In genomic region chr9:95506438-95506691, GRCh38 we compare ENCODE assay signal across 8 cellular contexts. TPM values are rescaled to one million over a fixed set of nuclear protein-coding genes. Genes with fewer than 3 reads are reported as not detected.
DNase-seq lines count a peak whose midpoint lies in the region; ATAC-seq and TF ChIP-seq lines count a peak whose summit lies in the region.

No MANE protein-coding gene starts in this region.

- no peaks in the 10 kb centered on the region for H3K9me3 Mint-ChIP-seq in activated T-cell treated with anti-CD3 and anti-CD28 coated beads, Interleukin-2, amount 50 U/mL, for 4 hours

- H3K9ac ChIP-seq in HUES64 (ENCODE audit: low read depth, low read length) = peak overlapping the region; percentile 81

- intact Hi-C loops in A673 (cut with micrococcal nuclease; ENCODE audit: unreplicated experiment) = loop anchor here (10.0 kb wide), 1 partner anchor 368 kb away; the partner anchor contains the start of gene ERCC6L2
- intact Hi-C loops in heart right ventricle (cut with DNase I) = loop anchor here in 6 of 10 donors (2.0 to 10.0 kb wide), 8 partner anchors 44 to 710 kb away; partner anchors contain the start of genes ERCC6L2 (in 3 of the 6) and FANCC (in 3 of the 6)
- intact Hi-C loops in posterior vena cava (cut with DNase I) = loop anchor here in 1 of 2 donors (10.0 kb wide), 1 partner anchor 192 kb away; the partner anchor contains the start of gene FANCC

- TF ChIP-seq CTCF in A673 (conservative IDR thresholded peaks at IDR 0.05; ENCODE audit: low read depth, low read length) = no peak
- no peak for TF ChIP-seq CTCF in GM10266 (IDR thresholded peaks at IDR 0.05; ENCODE audit: control insufficient read depth, insufficient read depth, low read depth, missing control alignments)
- no peak for TF ChIP-seq CTCF in heart right ventricle (IDR thresholded peaks at IDR 0.05)
- TF ChIP-seq CTCF in retinal pigment epithelial cell (conservative IDR thresholded peaks at IDR 0.05; ENCODE audit: low read depth, low read length) = peak; percentile 4

- POLR2A ChIA-PET in A673 (lab: Charles Lee; ENCODE audit: low non-redundant PET) = no interaction called here

- DNase-seq in A673 (ENCODE audit: low spot score) = peak; percentile 71
- DNase-seq in GM10266 (ENCODE audit: extremely low spot score) = peak; percentile 75
- DNase-seq in activated T-cell treated with anti-CD3 and anti-CD28 coated beads, Interleukin-2, amount 50 U/mL, for 4 hours = no peak
- DNase-seq in heart right ventricle = peak in 1 of 2 donors; percentile 44
- no peak for DNase-seq in retinal pigment epithelial cell (ENCODE audit: low read depth)
- DNase-seq in NCI-H1048 (lab: John Stamatoyannopoulos, UW) = no peak
- no peak for DNase-seq in posterior vena cava (ENCODE audit: low spot score)

- H3K4me1 ChIP-seq in A673 (ENCODE audit: insufficient read depth, low read length, poor library complexity, severe bottlenecking) (peaks cover 24% of the 10 kb centered on the region), HUES64 (ENCODE audit: insufficient read depth, low read length) (peaks cover 21% of the 10 kb centered on the region), heart right ventricle (peaks cover 0 to 46% (median 36%) of the 10 kb centered on the region in 9 donors)

- H3K27me3 Mint-ChIP-seq in activated T-cell treated with anti-CD3 and anti-CD28 coated beads, Interleukin-2, amount 50 U/mL, for 4 hours (ENCODE audit: low read depth) = peaks cover 15% of the 10 kb centered on the region

- under 1% methylated on average over 22 of the region's 22 CpGs for WGBS in HUES64
- 0 to 1% methylated on average over 22 of the region's 22 CpGs for WGBS in heart right ventricle, 2 donors

- peak overlapping the region; percentile 84 for H3K4me3 ChIP-seq in A673 (ENCODE audit: low read depth, low read length, poor library complexity, severe bottlenecking)
- peak overlapping the region; percentile 79 for H3K4me3 ChIP-seq in HUES64 (ENCODE audit: low read length)
- peak overlapping the region; percentile 69 to 97 (median 82) for H3K4me3 ChIP-seq in heart right ventricle
- H3K4me3 ChIP-seq in retinal pigment epithelial cell (ENCODE audit: low read length) = peak overlapping the region; percentile 74

- no peak for ATAC-seq in activated T-cell treated with anti-CD3 and anti-CD28 coated beads, Interleukin-2, amount 50 U/mL, for 4 hours
- ATAC-seq in heart right ventricle = peak in 1 of 8 donors; percentile 16

- H3K27ac ChIP-seq in A673 (ENCODE audit: low read depth, low read length, poor library complexity, severe bottlenecking) (peak overlapping the region; percentile 90), HUES64 (ENCODE audit: low read depth, low read length) (peak overlapping the region; percentile 84; the same call in 1 of the 2 replicates), heart right ventricle (peak overlapping the region; percentile 87 to 99 (median 95))

- H3K27me3 ChIP-seq in A673 (replicated peaks; ENCODE audit: insufficient read depth, low read depth, low read length, poor library complexity) (no peaks in the 10 kb centered on the region), HUES64 (ENCODE audit: insufficient read depth, low read length) (peaks cover 13% of the 10 kb centered on the region; the same call in 1 of the 2 replicates), heart right ventricle (peaks cover 0 to 61% (median 0%) of the 10 kb centered on the region in 7 donors)

- no peaks in the 10 kb centered on the region for H3K36me3 ChIP-seq in A673 (ENCODE audit: insufficient read depth, low read length, poor library complexity, severe bottlenecking)
- H3K36me3 ChIP-seq in HUES64 (ENCODE audit: insufficient read depth, low read length) = peaks cover 5% of the 10 kb centered on the region; the same call in 1 of the 2 replicates
- no peaks in the 10 kb centered on the region for H3K36me3 ChIP-seq in heart right ventricle

- no peaks in the 10 kb centered on the region for H3K9me3 ChIP-seq in A673 (ENCODE audit: low read depth, low read length, poor library complexity, severe bottlenecking)
- H3K9me3 ChIP-seq in HUES64 (ENCODE audit: insufficient read depth, low read depth, low read length) = no peaks in the 10 kb centered on the region
- H3K9me3 ChIP-seq in heart right ventricle = no peaks in the 10 kb centered on the region

- no peaks in the 10 kb centered on the region for H3K36me3 Mint-ChIP-seq in activated T-cell treated with anti-CD3 and anti-CD28 coated beads, Interleukin-2, amount 50 U/mL, for 4 hours (ENCODE audit: insufficient read depth)

- H3K4me1 Mint-ChIP-seq in activated T-cell treated with anti-CD3 and anti-CD28 coated beads, Interleukin-2, amount 50 U/mL, for 4 hours (ENCODE audit: low read depth) = peaks cover 49% of the 10 kb centered on the region

- BruUV-seq in A673 (replicated peaks; lab: Mats Ljungman, UMichigan) = no TSS peak

- CTCF ChIA-PET in A673 (lab: Charles Lee) = no interaction called here

- peak overlapping the region; percentile 93 for H3K4me3 Mint-ChIP-seq in activated T-cell treated with anti-CD3 and anti-CD28 coated beads, Interleukin-2, amount 50 U/mL, for 4 hours

RNA-seq across cellular contexts. Expression of gene PTCH1, which starts 10.4 kb away (rescaled TPM):
- total RNA-seq in A673 (2021) = 32.6 and 36.5 TPM in 2 replicates
- polyA plus RNA-seq in HUES64 (2013, experiment 1 of 2) = 13.8 TPM
- polyA plus RNA-seq in HUES64 (2013, experiment 2 of 2) = 13.1 TPM
- total RNA-seq in activated T-cell treated with anti-CD3 and anti-CD28 coated beads, Interleukin-2, amount 50 U/mL, for 4 hours = 1 to 10 TPM; 2.5 to 6.1 (median 4.1) TPM
- 1 to 10 TPM; 3.6 to 10.0 (median 7.8) TPM for total RNA-seq in heart right ventricle
- 1 to 10 TPM; 1.6 to 3.7 TPM for polyA plus RNA-seq in heart right ventricle
- 10 to 100 TPM in 1 of 2 donors, 1 to 10 TPM in 1; 4.6 to 13.2 TPM for total RNA-seq in posterior vena cava

Comparison
In these comparisons a context has a peak if more than half of its experiments do, and no peak if none do; other contexts are left out.
1. DNase-seq: peak in A673 (single experiment) and GM10266 (single experiment); none in activated T-cell treated with anti-CD3 and anti-CD28 coated beads, Interleukin-2, amount 50 U/mL, for 4 hours (single experiment), retinal pigment epithelial cell (single experiment), NCI-H1048 (single experiment) and posterior vena cava (single experiment).
2. Peak in every context shown above with its lines, with median percentiles within 50 percentile points of each other: H3K27ac ChIP-seq and H3K4me3 ChIP-seq.